Comparison of ENCODE assay signal across 19 cellular contexts in genomic region chr12:56260921-56261320, GRCh38. TPM values are rescaled to one million over a fixed set of nuclear protein-coding genes. Genes with fewer than 3 reads are reported as not detected.
"Had no signal": no experiment of that assay in that cellular context is flagged by ENCODE, and none has a peak within 500 bp of the region (broad histone marks: within the 10 kb centered on the region; RNA-seq: fewer than 3 reads in every experiment).

No MANE protein-coding gene starts in this region.

- DNase-seq: activated CD4-positive, alpha-beta T cell treated with anti-CD3 and anti-CD28 coated beads, Interleukin-2, amount 10 ng/mL, durations not matched to agents 7 days and 5 days; activated CD4-positive, CD25-positive, alpha-beta regulatory T cell; activated T-cell treated with anti-CD3 and anti-CD28 coated beads for 4 hours; amygdala; brain microvascular endothelial cell; foreskin fibroblast; kidney glomerular epithelial cell; occipital lobe; stimulated activated CD4-positive, alpha-beta T cell treated with anti-CD3 and anti-CD28 coated beads, Interleukin-15, amount 100 ng/mL, for 24 hours; stimulated activated CD4-positive, alpha-beta T cell treated with anti-CD3 and anti-CD28 coated beads, Interleukin-4, amount 100 ng/mL, for 24 hours; T-helper 17 cell; testis had no signal

- H3K27me3 ChIP-seq: brain microvascular endothelial cell, esophagus muscularis mucosa, testis had no signal

- H3K36me3 Mint-ChIP-seq: activated naive CD4-positive, alpha-beta T cell treated with anti-CD3 and anti-CD28 coated beads, Interleukin-2, amount 50 U/mL, for 24 hours had no signal

- FAIRE-seq: TTC549 had no signal

- H3K9me3 ChIP-seq: esophagus muscularis mucosa, testis had no signal

- H3K27ac ChIP-seq: esophagus muscularis mucosa, testis had no signal

- ATAC-seq: sciatic nerve, T-helper 17 cell had no signal

- H3K9me3 Mint-ChIP-seq: activated CD4-positive, alpha-beta T cell treated with anti-CD3 and anti-CD28 coated beads, Interleukin-2, amount 10 ng/mL, durations not matched to agents 7 days and 5 days; activated naive CD4-positive, alpha-beta T cell treated with anti-CD3 and anti-CD28 coated beads, Interleukin-2, amount 50 U/mL, for 24 hours; dendritic cell treated with granulocyte-macrophage colony-stimulating factor and Interleukin-4, amounts not matched to agents 40 ng/mL and 50 ng/mL, for 4 days; stimulated activated naive CD8-positive, alpha-beta T cell treated with anti-CD3 and anti-CD28 coated beads, Interleukin-15, Interleukin-2, amounts not matched to agents 100 ng/mL and 50 ng/mL, for 24 hours had no signal

- H3K4me3 Mint-ChIP-seq: activated CD4-positive, alpha-beta T cell treated with anti-CD3 and anti-CD28 coated beads, Interleukin-2, amount 10 ng/mL, durations not matched to agents 7 days and 5 days; dendritic cell treated with granulocyte-macrophage colony-stimulating factor and Interleukin-4, amounts not matched to agents 40 ng/mL and 50 ng/mL, for 4 days had no signal

- H3K27me3 Mint-ChIP-seq: activated CD4-positive, alpha-beta T cell treated with anti-CD3 and anti-CD28 coated beads, Interleukin-2, amount 10 ng/mL, durations not matched to agents 7 days and 5 days; activated naive CD4-positive, alpha-beta T cell treated with anti-CD3 and anti-CD28 coated beads, Interleukin-2, amount 50 U/mL, for 24 hours; dendritic cell treated with granulocyte-macrophage colony-stimulating factor and Interleukin-4, amounts not matched to agents 40 ng/mL and 50 ng/mL, for 4 days; stimulated activated naive CD8-positive, alpha-beta T cell treated with anti-CD3 and anti-CD28 coated beads, Interleukin-15, Interleukin-2, amounts not matched to agents 100 ng/mL and 50 ng/mL, for 24 hours; T-helper 17 cell had no signal

- H3K27ac Mint-ChIP-seq: activated CD4-positive, alpha-beta T cell treated with anti-CD3 and anti-CD28 coated beads, Interleukin-2, amount 10 ng/mL, durations not matched to agents 7 days and 5 days; activated naive CD4-positive, alpha-beta T cell treated with anti-CD3 and anti-CD28 coated beads, Interleukin-2, amount 50 U/mL, for 24 hours; dendritic cell treated with granulocyte-macrophage colony-stimulating factor and Interleukin-4, amounts not matched to agents 40 ng/mL and 50 ng/mL, for 4 days; T-helper 17 cell had no signal

- H3K4me3 ChIP-seq: esophagus muscularis mucosa, testis had no signal

RNA-seq across cellular contexts. Expression of gene SLC39A5, which starts 31.1 kb away (rescaled TPM):
- total RNA-seq: esophagus muscularis mucosa, occipital lobe, pulmonary artery endothelial cell, T-helper 17 cell had no signal
